In the genomic region with DNA sequence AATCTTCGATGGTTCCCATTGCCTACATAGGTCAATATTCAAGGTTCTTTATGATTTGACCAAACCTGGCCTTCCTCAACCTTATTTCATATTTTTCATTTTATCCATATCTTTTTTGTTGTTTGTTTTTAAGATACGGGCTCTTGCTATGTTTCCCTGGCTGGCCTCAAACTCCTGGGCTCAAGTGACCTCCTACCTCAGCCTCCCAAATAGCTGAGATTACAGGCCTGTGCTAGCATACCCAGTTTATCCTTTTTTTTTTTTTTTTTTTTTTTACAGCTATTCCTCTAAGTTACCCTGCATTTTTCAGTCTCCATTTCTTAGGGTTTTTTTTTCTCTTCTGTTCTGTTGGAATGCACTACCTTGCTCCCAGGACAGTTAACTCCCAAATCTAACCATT, we compare ENCODE assay signal across 32 cellular contexts.
"Had no signal": no experiment of that assay in that cellular context is flagged by ENCODE, and none has a peak within 500 bp of the region (broad histone marks: within the 10 kb centered on the region; RNA-seq: fewer than 3 reads in every experiment).

No MANE protein-coding gene starts in this region.

- H3K27ac Mint-ChIP-seq: activated B cell treated with CpG ODN at 0.5 μM for 24 hours; activated CD4-positive, alpha-beta memory T cell treated with anti-CD3 and anti-CD28 coated beads for 36 hours; activated T-helper 1 cell treated with anti-CD3 and anti-CD28 coated beads, Interleukin-12 subunit alpha, Interleukin-12 subunit beta, Interleukin-2, Interleukin-4 antibody, amounts not matched to agents 30 ng/mL and 10 ng/mL and 1 ng/mL, durations not matched to agents 14 hours and 24 hours and 36 hours had no signal

- H3K4me3 ChIP-seq: adrenal gland, body of pancreas, breast epithelium, PC-9 had no signal

- H3K4me1 ChIP-seq: breast epithelium had no signal

- H3K9me3 Mint-ChIP-seq: activated B cell treated with CpG ODN at 0.5 μM for 24 hours; activated CD4-positive, alpha-beta memory T cell treated with anti-CD3 and anti-CD28 coated beads for 36 hours; activated naive CD4-positive, alpha-beta T cell treated with anti-CD3 and anti-CD28 coated beads, Interleukin-2, amount 10 ng/mL, durations not matched to agents 7 days and 5 days; activated T-cell treated with anti-CD3 and anti-CD28 coated beads, Interleukin-2, amount 50 U/mL, for 4 hours; activated T-helper 1 cell treated with anti-CD3 and anti-CD28 coated beads, Interleukin-12 subunit alpha, Interleukin-12 subunit beta, Interleukin-2, Interleukin-4 antibody, amounts not matched to agents 30 ng/mL and 10 ng/mL and 1 ng/mL, durations not matched to agents 14 hours and 24 hours and 36 hours had no signal

- H3K27ac ChIP-seq: adrenal gland, body of pancreas, breast epithelium, PC-9, VCaP had no signal

- ATAC-seq: activated T-cell treated with anti-CD3 and anti-CD28 coated beads, Interleukin-2, amount 50 U/mL, for 4 hours; body of pancreas had no signal

- H3K27me3 ChIP-seq: adrenal gland, body of pancreas, breast epithelium had no signal

- H3K4me3 Mint-ChIP-seq: activated B cell treated with CpG ODN at 0.5 μM for 24 hours; activated CD4-positive, alpha-beta memory T cell treated with anti-CD3 and anti-CD28 coated beads for 36 hours; activated naive CD4-positive, alpha-beta T cell treated with anti-CD3 and anti-CD28 coated beads, Interleukin-2, amount 10 ng/mL, durations not matched to agents 7 days and 5 days; activated T-cell treated with anti-CD3 and anti-CD28 coated beads, Interleukin-2, amount 50 U/mL, for 4 hours; activated T-helper 1 cell treated with anti-CD3 and anti-CD28 coated beads, Interleukin-12 subunit alpha, Interleukin-12 subunit beta, Interleukin-2, Interleukin-4 antibody, amounts not matched to agents 30 ng/mL and 10 ng/mL and 1 ng/mL, durations not matched to agents 14 hours and 24 hours and 36 hours had no signal

- H3K9me3 ChIP-seq: adrenal gland, body of pancreas, breast epithelium had no signal

- H3K36me3 Mint-ChIP-seq: activated CD4-positive, alpha-beta memory T cell treated with anti-CD3 and anti-CD28 coated beads for 36 hours had no signal

- H3K4me2 ChIP-seq: PC-9 had no signal

- H3K27me3 Mint-ChIP-seq: activated B cell treated with CpG ODN at 0.5 μM for 24 hours; activated CD4-positive, alpha-beta memory T cell treated with anti-CD3 and anti-CD28 coated beads for 36 hours; activated naive CD4-positive, alpha-beta T cell treated with anti-CD3 and anti-CD28 coated beads, Interleukin-2, amount 10 ng/mL, durations not matched to agents 7 days and 5 days had no signal

- H2AFZ ChIP-seq: PC-9 had no signal

- H3K36me3 ChIP-seq: adrenal gland, breast epithelium had no signal

- DNase-seq: activated B cell treated with CpG ODN at 0.5 μM for 24 hours; activated CD4-positive, alpha-beta memory T cell treated with anti-CD3 and anti-CD28 coated beads for 36 hours; activated CD4-positive, alpha-beta T cell treated with anti-CD3 and anti-CD28 coated beads for 4 hours; activated CD4-positive, alpha-beta T cell treated with anti-CD3 and anti-CD28 coated beads, Interleukin-2, amount 50 U/mL, for 1 hour; activated CD4-positive, CD25-positive, alpha-beta regulatory T cell treated with anti-CD3 and anti-CD28 coated beads, Interleukin-2, amount 50 U/mL, for 72 hours; activated CD8-positive, alpha-beta memory T cell treated with anti-CD3 and anti-CD28 coated beads, Interleukin-2, amount 50 U/mL, for 4 hours; activated gamma-delta T cell treated with Interleukin-2 at 50 U/mL for 16 hours; activated naive CD4-positive, alpha-beta T cell treated with anti-CD3 and anti-CD28 coated beads, Interleukin-2, amount 10 ng/mL, durations not matched to agents 7 days and 5 days; activated T-cell treated with anti-CD3 and anti-CD28 coated beads for 4 hours; activated T-cell treated with anti-CD3 and anti-CD28 coated beads, Interleukin-2, amount 50 U/mL, for 4 hours; adrenal gland; body of pancreas; cerebellar nuclear complex; Karpas-422; KBM-7; NCI-H1048; NCI-H1105 treated with DMSO at 0.1 percent for 48 hours; NCI-H1436; NCI-H1694; NCI-H2029; NCI-H345; NCI-H526; NCI-H748 treated with DMSO at 0.1 percent for 48 hours; PC-9; Right ventricle myocardium superior; SW 1271; T-helper 1 cell; T-helper 2 cell; T-helper 9 cell had no signal
